ENCODE assay signal across 7 cellular contexts in the genomic region with DNA sequence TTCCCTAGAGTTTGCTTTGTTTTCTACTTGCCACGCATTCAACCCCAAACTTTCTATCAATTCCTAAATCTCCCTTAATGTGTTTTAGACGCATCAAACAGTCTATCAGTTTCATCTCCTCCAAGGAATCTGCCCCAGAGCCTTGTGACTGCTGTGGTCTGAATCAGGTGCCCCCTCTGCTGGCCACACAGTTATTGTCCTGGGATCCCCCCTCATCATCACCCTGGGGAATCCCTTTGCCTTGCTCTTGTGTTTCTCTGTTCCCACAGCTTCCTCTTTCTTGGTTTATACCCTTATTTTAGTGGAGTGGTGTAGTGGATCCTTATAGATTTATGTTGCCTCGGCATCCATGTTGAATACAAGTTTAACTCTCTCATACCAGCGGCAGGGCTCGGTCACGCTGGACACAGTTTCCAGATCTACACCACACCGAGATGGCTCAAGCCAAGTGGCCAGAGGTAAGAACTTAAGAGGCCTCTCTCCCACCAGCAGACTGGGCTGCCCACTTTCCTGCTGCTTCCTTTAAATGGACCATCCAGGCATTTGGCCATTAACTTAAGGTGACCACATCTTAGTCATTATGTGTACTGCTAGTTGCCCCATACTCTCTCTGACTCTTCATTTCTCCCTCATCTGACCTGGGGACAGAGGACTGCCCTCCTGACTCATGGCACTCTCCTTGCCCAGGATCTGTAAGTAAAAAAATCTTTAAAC. TPM values are rescaled to one million over a fixed set of nuclear protein-coding genes. Genes with fewer than 3 reads are reported as not detected.
DNase-seq lines count a peak whose midpoint lies in the region; ATAC-seq lines count a peak whose summit lies in the region.

No MANE protein-coding gene starts in this region.

- peaks cover 21% of the 10 kb centered on the region for H3K27me3 ChIP-seq in adipocyte (replicated peaks; ENCODE audit: control insufficient read depth, insufficient read depth, low read length)

- no peak overlapping the region for H3K9ac ChIP-seq in adipocyte (ENCODE audit: low read length)

- H3K4me1 ChIP-seq in adipocyte (ENCODE audit: control insufficient read depth, insufficient read depth, low read length) = peaks cover 33% of the 10 kb centered on the region

- DNase-seq in GM03348 (ENCODE audit: low spot score) = peak; percentile 89
- peak; percentile 26 for DNase-seq in SW480 (ENCODE audit: low spot score)
- peak; percentile 71 for DNase-seq in adipocyte (ENCODE audit: low read depth)
- DNase-seq in iPS-NIHi11 (ENCODE audit: low spot score) = peak; percentile 76
- peak; percentile 51 to 59 for DNase-seq in stimulated activated CD4-positive, alpha-beta T cell treated with anti-CD3 and anti-CD28 coated beads, Interleukin-4, amount 100 ng/mL, for 4 hours
- DNase-seq in left lobe of liver (ENCODE audit: low spot score) = no peak

- no peaks in the 10 kb centered on the region for H3K9me3 ChIP-seq in adipocyte (ENCODE audit: control insufficient read depth, low read length)

- ATAC-seq in HG03342 (IDR thresholded peaks at IDR 0.05; ENCODE audit: unreplicated experiment) (peak; percentile 60), left lobe of liver (no peak)

- H3K36me3 ChIP-seq in adipocyte (ENCODE audit: control insufficient read depth, insufficient read depth, low read length, severe bottlenecking) = no peaks in the 10 kb centered on the region

- no peak overlapping the region for H3K4me3 ChIP-seq in adipocyte (ENCODE audit: low read length)

RNA-seq across cellular contexts. Expression of gene UPB1, which starts 8.2 kb away (rescaled TPM):
- 184 TPM for total RNA-seq in left lobe of liver

RNA-seq across cellular contexts. Expression of gene GUCD1, which starts 51.6 kb away (rescaled TPM):
- total RNA-seq in left lobe of liver = 192 TPM

RNA-seq across cellular contexts. Expression of gene SNRPD3, which starts 52.5 kb away (rescaled TPM):
- 37.7 TPM for total RNA-seq in left lobe of liver
